ENCODE assay signal across 8 cellular contexts in the genomic region with DNA sequence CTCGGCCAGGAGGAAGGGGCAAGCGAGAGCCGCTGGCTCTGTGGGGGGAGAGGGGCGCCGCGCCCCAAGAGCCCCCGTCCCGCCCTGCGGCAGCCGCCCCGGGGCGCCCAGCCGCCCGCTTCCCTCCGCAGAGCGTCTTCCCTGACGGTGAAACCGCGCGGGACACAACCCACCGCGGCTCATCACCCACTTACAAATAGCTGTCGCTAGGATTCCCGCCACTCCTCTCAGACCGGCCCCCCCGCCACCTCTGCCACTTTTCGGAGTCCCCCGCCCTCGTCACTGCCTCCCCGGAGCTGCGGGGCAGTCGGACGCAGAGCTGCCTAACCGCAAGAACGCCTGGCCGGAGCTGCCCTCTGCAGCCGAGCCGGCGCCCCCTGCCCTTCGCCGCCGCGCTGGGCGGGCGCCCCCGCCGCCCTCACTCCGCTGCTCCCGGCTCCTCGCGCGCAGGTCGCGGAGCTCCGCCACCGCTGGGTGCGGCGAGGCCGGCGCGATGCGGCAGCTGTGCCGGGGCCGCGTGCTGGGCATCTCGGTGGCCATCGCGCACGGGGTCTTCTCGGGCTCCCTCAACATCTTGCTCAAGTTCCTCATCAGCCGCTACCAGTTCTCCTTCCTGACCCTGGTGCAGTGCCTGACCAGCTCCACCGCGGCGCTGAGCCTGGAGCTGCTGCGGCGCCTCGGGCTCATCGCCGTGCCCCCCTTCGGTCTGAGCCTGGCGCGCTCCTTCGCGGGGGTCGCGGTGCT. TPM values are rescaled to one million over a fixed set of nuclear protein-coding genes. Genes with fewer than 3 reads are reported as not detected.
DNase-seq lines count a peak whose midpoint lies in the region; ATAC-seq and TF ChIP-seq lines count a peak whose summit lies in the region.

A gene with protein sequence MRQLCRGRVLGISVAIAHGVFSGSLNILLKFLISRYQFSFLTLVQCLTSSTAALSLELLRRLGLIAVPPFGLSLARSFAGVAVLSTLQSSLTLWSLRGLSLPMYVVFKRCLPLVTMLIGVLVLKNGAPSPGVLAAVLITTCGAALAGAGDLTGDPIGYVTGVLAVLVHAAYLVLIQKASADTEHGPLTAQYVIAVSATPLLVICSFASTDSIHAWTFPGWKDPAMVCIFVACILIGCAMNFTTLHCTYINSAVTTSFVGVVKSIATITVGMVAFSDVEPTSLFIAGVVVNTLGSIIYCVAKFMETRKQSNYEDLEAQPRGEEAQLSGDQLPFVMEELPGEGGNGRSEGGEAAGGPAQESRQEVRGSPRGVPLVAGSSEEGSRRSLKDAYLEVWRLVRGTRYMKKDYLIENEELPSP (plus strand): TSS at position 366 of the 744 bp plus-strand sequence. CDS start 128 bp downstream, at position 494.

- H3K27ac ChIP-seq in cardiac muscle cell: no peak within 1 kb of the TSS
- no peak within 1 kb of the TSS for H3K27ac ChIP-seq in parathyroid adenoma

- peak within 1 kb of the TSS; percentile 50 for H3K4me3 ChIP-seq in cardiac muscle cell
- peak within 1 kb of the TSS; percentile 29 for H3K4me3 ChIP-seq in parathyroid adenoma (ENCODE audit: low read depth, low read length)

- H3K4me1 ChIP-seq in ES-I3 (ENCODE audit: insufficient read depth, low read length) (0 out of 2 replicates have a peak, but pooled peaks cover 5% of the 10 kb centered on the region), cardiac muscle cell (ENCODE audit: low read depth) (no peaks in the 10 kb centered on the region), parathyroid adenoma (peaks cover 2% of the 10 kb centered on the region)

- H3K9me3 ChIP-seq in ES-I3 (ENCODE audit: control insufficient read depth, insufficient read depth, low read length): no peaks in the 10 kb centered on the region; the same call in 1 of the 2 replicates
- H3K9me3 ChIP-seq in cardiac muscle cell (ENCODE audit: low read depth): no peaks in the 10 kb centered on the region
- H3K9me3 ChIP-seq in parathyroid adenoma (ENCODE audit: control insufficient read depth, low read length): no peaks in the 10 kb centered on the region

- peaks cover 54% of the 10 kb centered on the region for H3K27me3 Mint-ChIP-seq in activated T-cell treated with anti-CD3 and anti-CD28 coated beads, Interleukin-2, amount 50 U/mL, for 72 hours (ENCODE audit: low read depth)

- no peak within 1 kb of the TSS for H3K27ac Mint-ChIP-seq in activated T-cell treated with anti-CD3 and anti-CD28 coated beads, Interleukin-2, amount 50 U/mL, for 72 hours

- H3K36me3 Mint-ChIP-seq in activated T-cell treated with anti-CD3 and anti-CD28 coated beads, Interleukin-2, amount 50 U/mL, for 72 hours (ENCODE audit: insufficient read depth in 2 of 2): peaks cover 1 to 2% of the 10 kb centered on the region in 2 donors

- no peaks in the 10 kb centered on the region for H3K9me3 Mint-ChIP-seq in activated T-cell treated with anti-CD3 and anti-CD28 coated beads, Interleukin-2, amount 50 U/mL, for 72 hours

- H3K9ac ChIP-seq in ES-I3 (ENCODE audit: low read depth, low read length) (peak within 1 kb of the TSS; percentile 68), parathyroid adenoma (no peak within 1 kb of the TSS)

- DNase-seq in LHCN-M2 (ENCODE audit: low read depth) (peak; percentile 19), cardiac muscle cell (ENCODE audit: low read depth in 1 of 2, low spot score in 1 of 2) (peak; percentile 21 to 59)
- peak; percentile 16 to 36 for DNase-seq in activated T-cell treated with anti-CD3 and anti-CD28 coated beads, Interleukin-2, amount 50 U/mL, for 72 hours

- peak; percentile 50 to 59 for ATAC-seq in activated T-cell treated with anti-CD3 and anti-CD28 coated beads, Interleukin-2, amount 50 U/mL, for 72 hours (replicated peaks in 1 of 2)
- ATAC-seq in GM18502 (IDR thresholded peaks at IDR 0.05; ENCODE audit: poor library complexity, unreplicated experiment): no peak
- ATAC-seq in GM21717 (IDR thresholded peaks at IDR 0.05; ENCODE audit: unreplicated experiment): no peak
- no peak for ATAC-seq in GM21723 (IDR thresholded peaks at IDR 0.05; ENCODE audit: unreplicated experiment)

- H2AFZ ChIP-seq in parathyroid adenoma: peak within 1 kb of the TSS; percentile 25

- H3K4me1 Mint-ChIP-seq in activated T-cell treated with anti-CD3 and anti-CD28 coated beads, Interleukin-2, amount 50 U/mL, for 72 hours (ENCODE audit: low read depth): peaks cover 24% of the 10 kb centered on the region

- H3K4me2 ChIP-seq in parathyroid adenoma (ENCODE audit: low read length): peak within 1 kb of the TSS; percentile 71

- H3K36me3 ChIP-seq in ES-I3 (ENCODE audit: insufficient read depth, low read length) (no peaks in the 10 kb centered on the region), cardiac muscle cell (no peaks in the 10 kb centered on the region), parathyroid adenoma (ENCODE audit: control insufficient read depth, insufficient read depth, low read length) (no peaks in the 10 kb centered on the region)

- H3K27me3 ChIP-seq in cardiac muscle cell (peaks cover 81% of the 10 kb centered on the region), parathyroid adenoma (ENCODE audit: control insufficient read depth, insufficient read depth, low read length) (peaks cover 11% of the 10 kb centered on the region)

- peak within 1 kb of the TSS; percentile 90 to 93 for H3K4me3 Mint-ChIP-seq in activated T-cell treated with anti-CD3 and anti-CD28 coated beads, Interleukin-2, amount 50 U/mL, for 72 hours

- H3K79me2 ChIP-seq in parathyroid adenoma: no peaks in the 10 kb centered on the region

- TF ChIP-seq CTCF in cardiac muscle cell (IDR thresholded peaks at IDR 0.05; ENCODE audit: low read depth, low read length) (no peak), parathyroid adenoma (IDR thresholded peaks at IDR 0.05) (no peak)

RNA-seq across cellular contexts. Expression of the gene that starts here (rescaled TPM):
- total RNA-seq in LHCN-M2 (2014; rRNA removed) (not detected in 2 replicates), cardiac muscle cell (0.74 and 2.4 TPM in 2 replicates)
- polyA plus RNA-seq in LHCN-M2 (2012): 0.06 TPM
- total RNA-seq in activated T-cell treated with anti-CD3 and anti-CD28 coated beads, Interleukin-2, amount 50 U/mL, for 72 hours: not detected
- 1.3 and 3.8 TPM in 2 replicates for polyA plus RNA-seq in cardiac muscle cell

Comparison
In these comparisons a context has a peak if more than half of its experiments do, and no peak if none do; other contexts are left out.
1. Peak in DNase-seq in LHCN-M2; RNA of the gene not detected or under 1 TPM.
2. Peak in DNase-seq and ATAC-seq in activated T-cell treated with anti-CD3 and anti-CD28 coated beads, Interleukin-2, amount 50 U/mL, for 72 hours; RNA of the gene not detected or under 1 TPM.